3 cellular contexts compared by ENCODE assay signal in the genomic region with DNA sequence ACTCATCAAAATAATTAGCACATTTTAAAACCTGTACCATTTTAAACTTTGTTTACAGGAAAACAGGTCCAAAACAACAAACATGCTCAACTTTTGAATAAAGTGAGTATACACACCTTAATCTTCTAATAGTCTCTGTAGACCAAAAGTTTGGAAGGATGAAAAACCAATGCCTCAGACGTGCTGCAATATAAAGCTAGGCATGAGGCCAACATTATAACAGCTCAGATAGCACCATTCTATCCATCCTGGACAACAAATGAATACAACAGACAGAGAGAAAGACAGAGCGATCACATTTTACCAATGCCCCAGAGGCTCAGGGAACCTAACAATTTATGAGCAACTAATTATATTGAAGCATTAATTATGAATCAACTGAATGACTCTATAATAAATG.
TF ChIP-seq lines count a peak whose summit lies in the region.

No MANE protein-coding gene starts in this region.

TF ChIP-seq in GM12891, 5 proteins besides CTCF, POLR2A, EP300 and RAD21 (continued from another document):
- TF ChIP-seq PAX5 (IDR thresholded peaks at IDR 0.05; ENCODE audit: insufficient read depth, low read length, severe bottlenecking), result no peak
- TF ChIP-seq SPI1 (IDR thresholded peaks at IDR 0.05; ENCODE audit: low read depth, low read length), result no peak
- TF ChIP-seq TAF1 (IDR thresholded peaks at IDR 0.05; ENCODE audit: low read depth, low read length), result no peak

TF ChIP-seq in GM23338, 12 proteins besides CTCF, POLR2A, EP300 and RAD21 (continued from another document and continues in another):
- TF ChIP-seq, protein P1, sequence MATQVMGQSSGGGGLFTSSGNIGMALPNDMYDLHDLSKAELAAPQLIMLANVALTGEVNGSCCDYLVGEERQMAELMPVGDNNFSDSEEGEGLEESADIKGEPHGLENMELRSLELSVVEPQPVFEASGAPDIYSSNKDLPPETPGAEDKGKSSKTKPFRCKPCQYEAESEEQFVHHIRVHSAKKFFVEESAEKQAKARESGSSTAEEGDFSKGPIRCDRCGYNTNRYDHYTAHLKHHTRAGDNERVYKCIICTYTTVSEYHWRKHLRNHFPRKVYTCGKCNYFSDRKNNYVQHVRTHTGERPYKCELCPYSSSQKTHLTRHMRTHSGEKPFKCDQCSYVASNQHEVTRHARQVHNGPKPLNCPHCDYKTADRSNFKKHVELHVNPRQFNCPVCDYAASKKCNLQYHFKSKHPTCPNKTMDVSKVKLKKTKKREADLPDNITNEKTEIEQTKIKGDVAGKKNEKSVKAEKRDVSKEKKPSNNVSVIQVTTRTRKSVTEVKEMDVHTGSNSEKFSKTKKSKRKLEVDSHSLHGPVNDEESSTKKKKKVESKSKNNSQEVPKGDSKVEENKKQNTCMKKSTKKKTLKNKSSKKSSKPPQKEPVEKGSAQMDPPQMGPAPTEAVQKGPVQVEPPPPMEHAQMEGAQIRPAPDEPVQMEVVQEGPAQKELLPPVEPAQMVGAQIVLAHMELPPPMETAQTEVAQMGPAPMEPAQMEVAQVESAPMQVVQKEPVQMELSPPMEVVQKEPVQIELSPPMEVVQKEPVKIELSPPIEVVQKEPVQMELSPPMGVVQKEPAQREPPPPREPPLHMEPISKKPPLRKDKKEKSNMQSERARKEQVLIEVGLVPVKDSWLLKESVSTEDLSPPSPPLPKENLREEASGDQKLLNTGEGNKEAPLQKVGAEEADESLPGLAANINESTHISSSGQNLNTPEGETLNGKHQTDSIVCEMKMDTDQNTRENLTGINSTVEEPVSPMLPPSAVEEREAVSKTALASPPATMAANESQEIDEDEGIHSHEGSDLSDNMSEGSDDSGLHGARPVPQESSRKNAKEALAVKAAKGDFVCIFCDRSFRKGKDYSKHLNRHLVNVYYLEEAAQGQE (IDR thresholded peaks at IDR 0.05; ENCODE audit: unreplicated experiment), result no peak
- TF ChIP-seq ZNF114 (CRISPR knock-in tag; IDR thresholded peaks at IDR 0.05) (no peak), NANOG (IDR thresholded peaks at IDR 0.05; ENCODE audit: borderline replicate concordance) (no peak), EZH2 (IDR thresholded peaks at IDR 0.05; ENCODE audit: low read depth, unreplicated experiment) (no peak), JUNB (IDR thresholded peaks at IDR 0.05; ENCODE audit: unreplicated experiment) (no peak), POLR2AphosphoS5 (IDR thresholded peaks at IDR 0.05; ENCODE audit: low read depth) (no peak), STAT1 (IDR thresholded peaks at IDR 0.05; ENCODE audit: unreplicated experiment) (no peak)
- TF ChIP-seq, protein P2, sequence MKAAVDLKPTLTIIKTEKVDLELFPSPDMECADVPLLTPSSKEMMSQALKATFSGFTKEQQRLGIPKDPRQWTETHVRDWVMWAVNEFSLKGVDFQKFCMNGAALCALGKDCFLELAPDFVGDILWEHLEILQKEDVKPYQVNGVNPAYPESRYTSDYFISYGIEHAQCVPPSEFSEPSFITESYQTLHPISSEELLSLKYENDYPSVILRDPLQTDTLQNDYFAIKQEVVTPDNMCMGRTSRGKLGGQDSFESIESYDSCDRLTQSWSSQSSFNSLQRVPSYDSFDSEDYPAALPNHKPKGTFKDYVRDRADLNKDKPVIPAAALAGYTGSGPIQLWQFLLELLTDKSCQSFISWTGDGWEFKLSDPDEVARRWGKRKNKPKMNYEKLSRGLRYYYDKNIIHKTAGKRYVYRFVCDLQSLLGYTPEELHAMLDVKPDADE (IDR thresholded peaks at IDR 0.05), result no peak
- TF ChIP-seq, protein P3, sequence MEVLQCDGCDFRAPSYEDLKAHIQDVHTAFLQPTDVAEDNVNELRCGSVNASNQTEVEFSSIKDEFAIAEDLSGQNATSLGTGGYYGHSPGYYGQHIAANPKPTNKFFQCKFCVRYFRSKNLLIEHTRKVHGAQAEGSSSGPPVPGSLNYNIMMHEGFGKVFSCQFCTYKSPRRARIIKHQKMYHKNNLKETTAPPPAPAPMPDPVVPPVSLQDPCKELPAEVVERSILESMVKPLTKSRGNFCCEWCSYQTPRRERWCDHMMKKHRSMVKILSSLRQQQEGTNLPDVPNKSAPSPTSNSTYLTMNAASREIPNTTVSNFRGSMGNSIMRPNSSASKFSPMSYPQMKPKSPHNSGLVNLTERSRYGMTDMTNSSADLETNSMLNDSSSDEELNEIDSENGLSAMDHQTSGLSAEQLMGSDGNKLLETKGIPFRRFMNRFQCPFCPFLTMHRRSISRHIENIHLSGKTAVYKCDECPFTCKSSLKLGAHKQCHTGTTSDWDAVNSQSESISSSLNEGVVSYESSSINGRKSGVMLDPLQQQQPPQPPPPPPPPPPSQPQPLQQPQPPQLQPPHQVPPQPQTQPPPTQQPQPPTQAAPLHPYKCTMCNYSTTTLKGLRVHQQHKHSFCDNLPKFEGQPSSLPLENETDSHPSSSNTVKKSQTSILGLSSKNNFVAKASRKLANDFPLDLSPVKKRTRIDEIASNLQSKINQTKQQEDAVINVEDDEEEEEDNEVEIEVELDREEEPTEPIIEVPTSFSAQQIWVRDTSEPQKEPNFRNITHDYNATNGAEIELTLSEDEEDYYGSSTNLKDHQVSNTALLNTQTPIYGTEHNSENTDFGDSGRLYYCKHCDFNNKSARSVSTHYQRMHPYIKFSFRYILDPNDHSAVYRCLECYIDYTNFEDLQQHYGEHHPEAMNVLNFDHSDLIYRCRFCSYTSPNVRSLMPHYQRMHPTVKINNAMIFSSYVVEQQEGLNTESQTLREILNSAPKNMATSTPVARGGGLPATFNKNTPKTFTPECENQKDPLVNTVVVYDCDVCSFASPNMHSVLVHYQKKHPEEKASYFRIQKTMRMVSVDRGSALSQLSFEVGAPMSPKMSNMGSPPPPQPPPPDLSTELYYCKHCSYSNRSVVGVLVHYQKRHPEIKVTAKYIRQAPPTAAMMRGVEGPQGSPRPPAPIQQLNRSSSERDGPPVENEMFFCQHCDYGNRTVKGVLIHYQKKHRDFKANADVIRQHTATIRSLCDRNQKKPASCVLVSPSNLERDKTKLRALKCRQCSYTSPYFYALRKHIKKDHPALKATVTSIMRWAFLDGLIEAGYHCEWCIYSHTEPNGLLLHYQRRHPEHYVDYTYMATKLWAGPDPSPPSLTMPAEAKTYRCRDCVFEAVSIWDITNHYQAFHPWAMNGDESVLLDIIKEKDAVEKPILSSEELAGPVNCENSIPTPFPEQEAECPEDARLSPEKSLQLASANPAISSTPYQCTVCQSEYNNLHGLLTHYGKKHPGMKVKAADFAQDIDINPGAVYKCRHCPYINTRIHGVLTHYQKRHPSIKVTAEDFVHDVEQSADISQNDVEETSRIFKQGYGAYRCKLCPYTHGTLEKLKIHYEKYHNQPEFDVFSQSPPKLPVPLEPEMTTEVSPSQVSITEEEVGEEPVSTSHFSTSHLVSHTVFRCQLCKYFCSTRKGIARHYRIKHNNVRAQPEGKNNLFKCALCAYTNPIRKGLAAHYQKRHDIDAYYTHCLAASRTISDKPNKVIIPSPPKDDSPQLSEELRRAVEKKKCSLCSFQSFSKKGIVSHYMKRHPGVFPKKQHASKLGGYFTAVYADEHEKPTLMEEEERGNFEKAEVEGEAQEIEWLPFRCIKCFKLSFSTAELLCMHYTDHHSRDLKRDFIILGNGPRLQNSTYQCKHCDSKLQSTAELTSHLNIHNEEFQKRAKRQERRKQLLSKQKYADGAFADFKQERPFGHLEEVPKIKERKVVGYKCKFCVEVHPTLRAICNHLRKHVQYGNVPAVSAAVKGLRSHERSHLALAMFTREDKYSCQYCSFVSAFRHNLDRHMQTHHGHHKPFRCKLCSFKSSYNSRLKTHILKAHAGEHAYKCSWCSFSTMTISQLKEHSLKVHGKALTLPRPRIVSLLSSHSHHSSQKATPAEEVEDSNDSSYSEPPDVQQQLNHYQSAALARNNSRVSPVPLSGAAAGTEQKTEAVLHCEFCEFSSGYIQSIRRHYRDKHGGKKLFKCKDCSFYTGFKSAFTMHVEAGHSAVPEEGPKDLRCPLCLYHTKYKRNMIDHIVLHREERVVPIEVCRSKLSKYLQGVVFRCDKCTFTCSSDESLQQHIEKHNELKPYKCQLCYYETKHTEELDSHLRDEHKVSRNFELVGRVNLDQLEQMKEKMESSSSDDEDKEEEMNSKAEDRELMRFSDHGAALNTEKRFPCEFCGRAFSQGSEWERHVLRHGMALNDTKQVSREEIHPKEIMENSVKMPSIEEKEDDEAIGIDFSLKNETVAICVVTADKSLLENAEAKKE (CRISPR knock-in tag; IDR thresholded peaks at IDR 0.05), result no peak

TF ChIP-seq in H1, 55 proteins besides CTCF, POLR2A, EP300 and RAD21 (continued from another document):
- TF ChIP-seq, protein P4, sequence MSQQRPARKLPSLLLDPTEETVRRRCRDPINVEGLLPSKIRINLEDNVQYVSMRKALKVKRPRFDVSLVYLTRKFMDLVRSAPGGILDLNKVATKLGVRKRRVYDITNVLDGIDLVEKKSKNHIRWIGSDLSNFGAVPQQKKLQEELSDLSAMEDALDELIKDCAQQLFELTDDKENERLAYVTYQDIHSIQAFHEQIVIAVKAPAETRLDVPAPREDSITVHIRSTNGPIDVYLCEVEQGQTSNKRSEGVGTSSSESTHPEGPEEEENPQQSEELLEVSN (IDR thresholded peaks at IDR 0.05), result no peak
- TF ChIP-seq POLR2AphosphoS5 (IDR thresholded peaks at IDR 0.05; ENCODE audit: low read depth, low read length) (no peak), KDM5A (IDR thresholded peaks at IDR 0.05; ENCODE audit: low read length) (no peak), RNF2 (IDR thresholded peaks at IDR 0.05; ENCODE audit: borderline replicate concordance, low read depth, low read length, missing control alignments, poor library complexity, severe bottlenecking) (no peak)
- TF ChIP-seq, protein P5, sequence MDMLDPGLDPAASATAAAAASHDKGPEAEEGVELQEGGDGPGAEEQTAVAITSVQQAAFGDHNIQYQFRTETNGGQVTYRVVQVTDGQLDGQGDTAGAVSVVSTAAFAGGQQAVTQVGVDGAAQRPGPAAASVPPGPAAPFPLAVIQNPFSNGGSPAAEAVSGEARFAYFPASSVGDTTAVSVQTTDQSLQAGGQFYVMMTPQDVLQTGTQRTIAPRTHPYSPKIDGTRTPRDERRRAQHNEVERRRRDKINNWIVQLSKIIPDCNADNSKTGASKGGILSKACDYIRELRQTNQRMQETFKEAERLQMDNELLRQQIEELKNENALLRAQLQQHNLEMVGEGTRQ (IDR thresholded peaks at IDR 0.05; ENCODE audit: low read length), result no peak
